ENCODE assay signal across 16 cellular contexts in genomic region chr17:34582185-34582900, GRCh38. TPM values are rescaled to one million over a fixed set of nuclear protein-coding genes. Genes with fewer than 3 reads are reported as not detected.
DNase-seq lines count a peak whose midpoint lies in the region; ATAC-seq and TF ChIP-seq lines count a peak whose summit lies in the region.
"Had no signal": no experiment of that assay in that cellular context is flagged by ENCODE, and none has a peak within 500 bp of the region (broad histone marks: within the 10 kb centered on the region; RNA-seq: fewer than 3 reads in every experiment).

No MANE protein-coding gene starts in this region.

- peaks cover 54% of the 10 kb centered on the region for H3K27me3 Mint-ChIP-seq in IgD-negative memory B cell
- H3K27me3 Mint-ChIP-seq in neural crest cell (ENCODE audit: low read depth): peaks cover 93% of the 10 kb centered on the region
- H3K27me3 Mint-ChIP-seq in immature natural killer cell (ENCODE audit: low read depth in 3 of 3): peaks cover 20 to 28% (median 21%) of the 10 kb centered on the region in 3 donors

- peak; percentile 28 for DNase-seq in DMS79 (lab: John Stamatoyannopoulos, UW)
- no peak for DNase-seq in neural crest cell (ENCODE audit: low read depth, low spot score)
- no peak for DNase-seq in A172 (ENCODE audit: low spot score)
- DNase-seq in immature natural killer cell: no peak
- DNase-seq: activated CD4-positive, alpha-beta T cell treated with anti-CD3 and anti-CD28 coated beads, Interleukin-2, amount 10 ng/mL, durations not matched to agents 7 days and 5 days; foreskin fibroblast; mucosa of descending colon; NCI-H1694 treated with DMSO at 0.1 percent for 48 hours; RPMI8226 had no signal

- H3K36me3 Mint-ChIP-seq in IgD-negative memory B cell (no peaks in the 10 kb centered on the region), neural crest cell (ENCODE audit: low read depth) (no peaks in the 10 kb centered on the region), immature natural killer cell (no peaks in the 10 kb centered on the region)

- no peak for ATAC-seq in GM19463 (IDR thresholded peaks at IDR 0.05; ENCODE audit: unreplicated experiment)
- ATAC-seq: mucosa of descending colon had no signal

- H3K9me3 Mint-ChIP-seq in IgD-negative memory B cell (no peaks in the 10 kb centered on the region), neural crest cell (no peaks in the 10 kb centered on the region), immature natural killer cell (no peaks in the 10 kb centered on the region)
- H3K9me3 Mint-ChIP-seq: activated CD4-positive, alpha-beta T cell treated with anti-CD3 and anti-CD28 coated beads, Interleukin-2, amount 10 ng/mL, durations not matched to agents 7 days and 5 days had no signal

- no peaks in the 10 kb centered on the region for H3K36me3 ChIP-seq in ectodermal cell (ENCODE audit: control insufficient read depth, insufficient read depth, low read length)

- peak overlapping the region; percentile 40 for H3K4me3 ChIP-seq in ectodermal cell (ENCODE audit: insufficient read depth, low read depth, low read length)
- H3K4me3 ChIP-seq: mucosa of descending colon had no signal

- H3K4me1 Mint-ChIP-seq in IgD-negative memory B cell: peaks cover 0 to 7% (median 5%) of the 10 kb centered on the region in 3 donors
- peaks cover 21% of the 10 kb centered on the region for H3K4me1 Mint-ChIP-seq in neural crest cell
- peaks cover 6 to 12% of the 10 kb centered on the region in 2 donors for H3K4me1 Mint-ChIP-seq in immature natural killer cell

- peaks cover 98% of the 10 kb centered on the region for H3K27me3 ChIP-seq in ectodermal cell (ENCODE audit: control insufficient read depth, insufficient read depth, low read length, poor library complexity, severe bottlenecking)

- WGBS in ectodermal cell, 2 experiments: 8% methylated on average over 21 to 22 of the region's 22 CpGs

- H3K27ac Mint-ChIP-seq in IgD-negative memory B cell (peak overlapping the region in 2 of 3 donors; percentile 57 to 76), neural crest cell (ENCODE audit: unreplicated experiment) (no peak overlapping the region), immature natural killer cell (no peak overlapping the region)
- H3K27ac Mint-ChIP-seq: activated CD4-positive, alpha-beta T cell treated with anti-CD3 and anti-CD28 coated beads, Interleukin-2, amount 10 ng/mL, durations not matched to agents 7 days and 5 days had no signal

- TF ChIP-seq CTCF in neural crest cell (conservative IDR thresholded peaks at IDR 0.05): no peak

- H3K9me3 ChIP-seq in ectodermal cell (ENCODE audit: control insufficient read depth, low read length): no peaks in the 10 kb centered on the region
- H3K9me3 ChIP-seq: mucosa of descending colon had no signal

- H3K4me3 Mint-ChIP-seq in IgD-negative memory B cell: peak overlapping the region in 2 of 4 donors; percentile 9 to 58
- peak overlapping the region; percentile 76 for H3K4me3 Mint-ChIP-seq in neural crest cell
- H3K4me3 Mint-ChIP-seq in immature natural killer cell: peak overlapping the region in 2 of 5 donors; percentile 33 to 38
- H3K4me3 Mint-ChIP-seq: activated CD4-positive, alpha-beta T cell treated with anti-CD3 and anti-CD28 coated beads, Interleukin-2, amount 10 ng/mL, durations not matched to agents 7 days and 5 days had no signal

- no peak overlapping the region for H3K27ac ChIP-seq in ectodermal cell (ENCODE audit: insufficient read depth, low read depth, low read length, poor library complexity, severe bottlenecking)
- H3K27ac ChIP-seq: HL-60 had no signal

- H3K4me1 ChIP-seq in ectodermal cell (ENCODE audit: control insufficient read depth, insufficient read depth, low read length): peaks cover 37% of the 10 kb centered on the region

RNA-seq across cellular contexts. Expression of gene TMEM132E, which starts 3.0 kb away (rescaled TPM):
- polyA plus RNA-seq in IgD-negative memory B cell (0.19 TPM), immature natural killer cell (under 1 TPM in 1 of 3 donors, not detected in 2; 0.18 TPM)
- 0.44 TPM for polyA plus RNA-seq in ectodermal cell (2013, experiment 1 of 4)
- 0.36 TPM for polyA plus RNA-seq in ectodermal cell (2013, experiment 2 of 4)
- 0.80 TPM for polyA plus RNA-seq in ectodermal cell (2013, experiment 3 of 4)
- polyA plus RNA-seq in ectodermal cell (2013, experiment 4 of 4): 0.49 TPM
- total RNA-seq in neural crest cell: 3.3 and 3.6 TPM in 2 replicates
- not detected in 2 replicates for total RNA-seq in A172 (2014; rRNA removed; shearing (Covaris generic))
- total RNA-seq: activated CD4-positive, alpha-beta T cell treated with anti-CD3 and anti-CD28 coated beads, Interleukin-2, amount 10 ng/mL, durations not matched to agents 7 days and 5 days; LHCN-M2; pulmonary artery endothelial cell; T-helper 2 cell treated with Interferon-gamma antibody and Interleukin-4, amounts not matched to agents 100 ng/mL and 5 ng/mL, for 36 hours had no signal

Comparison
In these comparisons a context has a peak if more than half of its experiments do, and no peak if none do; other contexts are left out.
1. H3K27ac Mint-ChIP-seq: peak in IgD-negative memory B cell (2 of 3); none in neural crest cell (single experiment) and immature natural killer cell (0 of 6).